22 cellular contexts compared by ENCODE assay signal in the genomic region with DNA sequence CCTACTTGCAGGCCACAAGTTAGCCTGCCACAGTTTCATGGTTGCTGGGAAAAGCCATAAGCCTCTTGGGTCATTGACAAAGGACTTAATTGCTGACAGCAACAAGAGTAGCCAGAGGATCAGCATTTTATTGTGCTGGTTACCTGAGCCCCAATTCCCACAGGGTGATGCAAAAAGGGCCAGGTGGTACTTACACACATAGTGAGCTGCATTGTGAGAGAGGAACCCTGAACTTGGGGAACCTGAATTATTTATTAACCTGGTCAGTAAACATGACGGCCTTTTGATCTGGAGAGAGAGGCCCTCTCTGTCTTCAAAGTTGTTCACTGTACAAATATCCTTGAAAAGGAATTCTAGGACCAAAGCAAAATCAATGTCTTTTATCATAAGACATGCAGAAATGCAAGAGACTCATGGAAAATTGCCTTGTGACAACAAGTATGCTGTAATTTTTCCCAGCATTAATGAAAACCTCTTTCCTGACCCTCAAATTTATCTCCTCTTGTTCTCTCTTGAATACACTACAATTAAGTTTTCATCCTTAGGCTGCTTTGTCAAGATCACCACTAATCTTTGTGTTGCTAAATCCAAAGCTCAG.
A peak's percentile ranks its signal among the peaks of the same experiment; 100 is the strongest.
DNase-seq lines count a peak whose midpoint lies in the region; ATAC-seq, FAIRE-seq and TF ChIP-seq lines count a peak whose summit lies in the region.
"Had no signal": no experiment of that assay in that cellular context is flagged by ENCODE, and none has a peak within 500 bp of the region (broad histone marks: within the 10 kb centered on the region; RNA-seq: fewer than 3 reads in every experiment).

No MANE protein-coding gene starts in this region.

- TF ChIP-seq CTCF in Calu3 (IDR thresholded peaks at IDR 0.05; ENCODE audit: unreplicated experiment) (no peak), mucosa of descending colon (IDR thresholded peaks at IDR 0.05) (no peak), Peyer's patch (IDR thresholded peaks at IDR 0.05) (no peak)

- peak; percentile 9 for FAIRE-seq in islet of Langerhans (lab: Jason Lieb, UNC)
- FAIRE-seq: G401.6, GM12891, GM18507, HTR-8/SVneo had no signal

- ATAC-seq in mucosa of descending colon (peak; percentile 52), HG02610 (IDR thresholded peaks at IDR 0.05; ENCODE audit: unreplicated experiment) (no peak)
- ATAC-seq: SK-N-SH treated with all-trans-retinoic acid at 6 μM for 48 hours had no signal

- H3K27ac Mint-ChIP-seq in Calu3 (ENCODE audit: unreplicated experiment) = no peak overlapping the region

- H3K4me1 ChIP-seq in mucosa of descending colon (ENCODE audit: low read depth) = no peaks in the 10 kb centered on the region
- no peaks in the 10 kb centered on the region for H3K4me1 ChIP-seq in Peyer's patch

- BruUV-seq in Calu3 (replicated peaks; lab: Mats Ljungman, UMichigan) = no TSS peak

- no peaks in the 10 kb centered on the region for H3K36me3 ChIP-seq in mucosa of descending colon (ENCODE audit: low read depth)
- H3K36me3 ChIP-seq in Peyer's patch = no peaks in the 10 kb centered on the region

- no peaks in the 10 kb centered on the region for H3K36me3 Mint-ChIP-seq in Calu3 (ENCODE audit: insufficient read depth, unreplicated experiment)

- in situ Hi-C loops in KBM-7 (cut with MboI; ENCODE audit: low pct_unique_long_range_greater_than_20kb, low sequenced_read_pairs) = no loop called here

- H3K9me3 ChIP-seq in mucosa of descending colon = no peaks in the 10 kb centered on the region
- H3K9me3 ChIP-seq in Peyer's patch = no peaks in the 10 kb centered on the region

- peaks cover 14% of the 10 kb centered on the region for H3K4me1 Mint-ChIP-seq in Calu3 (ENCODE audit: low read depth, unreplicated experiment)

- DNase-seq in Calu3 (peak; percentile 50), HuH-7 (ENCODE audit: low spot score) (peak; percentile 12), mucosa of descending colon (no peak), KBM-7 (no peak), Peyer's patch (no peak)
- DNase-seq in activated CD4-positive, alpha-beta T cell treated with anti-CD3 and anti-CD28 coated beads for 4 hours = no peak
- DNase-seq: COR-L47, DND-41, H7, NCI-H1048, NCI-H146, NCI-H2081, NCI-H524, SHP77 treated with DMSO at 0.1 percent for 48 hours had no signal

- no peak for TF ChIP-seq POLR2A in Peyer's patch (IDR thresholded peaks at IDR 0.05)

- no peak overlapping the region for H3K4me3 Mint-ChIP-seq in Calu3 (ENCODE audit: low read depth, unreplicated experiment)

- intact Hi-C loops in Calu3 (cut with micrococcal nuclease; ENCODE audit: unreplicated experiment) (no loop called here), mucosa of descending colon (cut with DNase I, micrococcal nuclease) (no loop called here)

- CTCF ChIA-PET in Calu3 (lab: Charles Lee) = no interaction called here

- peaks cover 3% of the 10 kb centered on the region for H3K9me3 Mint-ChIP-seq in Calu3 (ENCODE audit: low read depth, unreplicated experiment)

- H3K27ac ChIP-seq in Peyer's patch = no peak overlapping the region
- H3K27ac ChIP-seq: C4-2B had no signal

- H3K27me3 Mint-ChIP-seq in Calu3 (ENCODE audit: unreplicated experiment) = peaks cover 23% of the 10 kb centered on the region

- H3K4me3 ChIP-seq in mucosa of descending colon = no peak overlapping the region
- H3K4me3 ChIP-seq in Peyer's patch = no peak overlapping the region

- H3K27me3 ChIP-seq in Peyer's patch = no peaks in the 10 kb centered on the region

Comparison
In these comparisons a context has a peak if more than half of its experiments do, and no peak if none do; other contexts are left out.
1. DNase-seq: peak in Calu3 (single experiment) and HuH-7 (single experiment); none in mucosa of descending colon (0 of 3), activated CD4-positive, alpha-beta T cell treated with anti-CD3 and anti-CD28 coated beads for 4 hours (0 of 2), KBM-7 (single experiment) and Peyer's patch (0 of 3).